In the genomic region with DNA sequence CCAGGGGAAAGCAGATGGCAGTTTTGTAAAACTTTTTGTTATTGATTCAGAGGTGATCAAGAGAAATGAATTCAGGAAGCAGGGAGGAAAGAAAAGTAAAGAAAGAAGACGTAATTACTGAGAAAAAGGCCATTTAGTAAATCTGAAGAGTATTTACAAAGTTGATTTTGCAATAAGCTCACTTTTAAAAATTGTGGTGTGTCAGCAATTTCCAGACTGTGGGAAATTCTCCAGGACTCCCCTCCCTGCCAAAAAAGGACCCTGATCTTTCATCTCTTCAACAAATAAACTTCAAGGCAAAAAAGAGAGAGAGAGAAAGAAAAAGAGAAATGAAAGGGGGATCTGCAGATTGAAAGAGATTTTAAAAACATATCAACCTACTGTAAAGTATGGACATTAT, we compare ENCODE assay signal across 28 cellular contexts.
"Had no signal": no experiment of that assay in that cellular context is flagged by ENCODE, and none has a peak within 500 bp of the region (broad histone marks: within the 10 kb centered on the region; RNA-seq: fewer than 3 reads in every experiment).

No MANE protein-coding gene starts in this region.

- DNase-seq: hypothalamus; immature natural killer cell; kidney; left colon; left lung; lower lobe of right lung; mammary epithelial cell; mesenchymal stem cell; naive B cell; natural killer cell; pancreas; posterior cingulate gyrus; retina; right cardiac atrium; sigmoid colon; small intestine; spleen; stimulated activated CD4-positive, alpha-beta T cell treated with anti-CD3 and anti-CD28 coated beads, Interleukin-4, amount 100 ng/mL, for 24 hours; stimulated activated CD8-positive, alpha-beta memory T cell treated with anti-CD3 and anti-CD28 coated beads, Interleukin-4, amount 100 ng/mL, for 48 hours; stimulated activated naive CD4-positive, alpha-beta T cell treated with Interleukin-2 at 50 U/mL for 16 hours; stimulated activated naive CD8-positive, alpha-beta T cell treated with anti-CD3 and anti-CD28 coated beads, Interleukin-15, amount 100 ng/mL, for 72 hours; substantia nigra; uterus had no signal

- H3K4me3 Mint-ChIP-seq: immature natural killer cell; naive B cell; natural killer cell; stimulated activated memory B cell treated with anti-CD40 and anti-IgM and Interleukin-4, amounts not matched to agents 10 μg/mL and 1 μg/mL and 100 μg/mL, for 72 hours; stimulated activated naive CD8-positive, alpha-beta T cell treated with anti-CD3 and anti-CD28 coated beads, Interleukin-15, amount 100 ng/mL, for 72 hours; type B pancreatic cell had no signal

- H3K27me3 ChIP-seq: left lung, pancreas, sigmoid colon, spleen, tibial nerve, uterus had no signal

- ATAC-seq: left colon; left lung; lower lobe of right lung; natural killer cell; pancreas; right cardiac atrium; stimulated activated memory B cell treated with anti-CD40 and anti-IgM and Interleukin-4, amounts not matched to agents 10 μg/mL and 1 μg/mL and 100 μg/mL, for 72 hours; stimulated activated naive CD8-positive, alpha-beta T cell treated with anti-CD3 and anti-CD28 coated beads, Interleukin-15, amount 100 ng/mL, for 72 hours had no signal

- H3K27ac Mint-ChIP-seq: immature natural killer cell; natural killer cell; stimulated activated memory B cell treated with anti-CD40 and anti-IgM and Interleukin-4, amounts not matched to agents 10 μg/mL and 1 μg/mL and 100 μg/mL, for 72 hours; stimulated activated naive CD8-positive, alpha-beta T cell treated with anti-CD3 and anti-CD28 coated beads, Interleukin-15, amount 100 ng/mL, for 72 hours; type B pancreatic cell had no signal

- H3K27me3 Mint-ChIP-seq: stimulated activated memory B cell treated with anti-CD40 and anti-IgM and Interleukin-4, amounts not matched to agents 10 μg/mL and 1 μg/mL and 100 μg/mL, for 72 hours; stimulated activated naive CD8-positive, alpha-beta T cell treated with anti-CD3 and anti-CD28 coated beads, Interleukin-15, amount 100 ng/mL, for 72 hours; type B pancreatic cell had no signal

- H3K9me3 Mint-ChIP-seq: immature natural killer cell; naive B cell; natural killer cell; stimulated activated memory B cell treated with anti-CD40 and anti-IgM and Interleukin-4, amounts not matched to agents 10 μg/mL and 1 μg/mL and 100 μg/mL, for 72 hours; stimulated activated naive CD8-positive, alpha-beta T cell treated with anti-CD3 and anti-CD28 coated beads, Interleukin-15, amount 100 ng/mL, for 72 hours; type B pancreatic cell had no signal

- H3K9me3 ChIP-seq: left lung, lower lobe of right lung, pancreas, prostate gland, sigmoid colon, spleen, tibial nerve, uterus had no signal

- H3K4me3 ChIP-seq: left lung, lower lobe of right lung, pancreas, prostate gland, sigmoid colon, spleen, tibial nerve, uterus had no signal

- FAIRE-seq: islet of Langerhans had no signal

- H3K27ac ChIP-seq: left lung, lower lobe of right lung, pancreas, prostate gland, sigmoid colon, spleen, tibial nerve, uterus had no signal

- H3K36me3 Mint-ChIP-seq: immature natural killer cell; naive B cell; natural killer cell; stimulated activated memory B cell treated with anti-CD40 and anti-IgM and Interleukin-4, amounts not matched to agents 10 μg/mL and 1 μg/mL and 100 μg/mL, for 72 hours; type B pancreatic cell had no signal

- H3K4me1 ChIP-seq: left lung, lower lobe of right lung, pancreas, prostate gland, sigmoid colon, spleen, tibial nerve, uterus had no signal

- H3K36me3 ChIP-seq: left lung, lower lobe of right lung, pancreas, prostate gland, sigmoid colon, spleen, tibial nerve, uterus had no signal

- H3K4me1 Mint-ChIP-seq: immature natural killer cell; naive B cell; natural killer cell; stimulated activated memory B cell treated with anti-CD40 and anti-IgM and Interleukin-4, amounts not matched to agents 10 μg/mL and 1 μg/mL and 100 μg/mL, for 72 hours; stimulated activated naive CD8-positive, alpha-beta T cell treated with anti-CD3 and anti-CD28 coated beads, Interleukin-15, amount 100 ng/mL, for 72 hours had no signal
